28 cellular contexts compared by ENCODE assay signal in the genomic region with DNA sequence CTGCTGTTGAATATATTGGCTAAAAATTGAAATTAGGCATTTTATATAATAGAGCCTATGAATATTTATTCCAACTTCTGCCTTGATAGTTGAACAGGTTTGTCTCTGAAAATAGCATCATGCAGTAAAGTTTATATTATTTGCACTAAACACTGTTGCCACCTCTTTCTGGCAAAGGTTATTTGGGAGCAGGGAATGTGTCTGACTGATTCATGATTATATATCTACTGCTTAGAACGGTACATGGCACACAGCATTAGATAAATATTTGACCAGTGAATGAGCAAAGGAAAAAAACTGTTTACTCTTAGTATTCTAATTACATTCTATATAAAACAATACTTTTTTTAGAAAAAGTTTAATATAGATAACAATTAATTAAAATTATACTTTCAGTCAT.
"Had no signal": no experiment of that assay in that cellular context is flagged by ENCODE, and none has a peak within 500 bp of the region (broad histone marks: within the 10 kb centered on the region; RNA-seq: fewer than 3 reads in every experiment).

No MANE protein-coding gene starts in this region.

- DNase-seq: natural killer cell; occipital lobe; ovary; posterior cingulate gyrus; psoas muscle; right cardiac atrium; right lobe of liver; sigmoid colon; small intestine; stimulated activated CD4-positive, alpha-beta T cell treated with anti-CD3 and anti-CD28 coated beads, Interleukin-15, amount 100 ng/mL, for 24 hours; stimulated activated CD4-positive, alpha-beta T cell treated with anti-CD3 and anti-CD28 coated beads, Interleukin-2, amount 100 ng/mL, for 24 hours; stimulated activated CD4-positive, alpha-beta T cell treated with anti-CD3 and anti-CD28 coated beads, Interleukin-2, amount 100 ng/mL, for 48 hours; stimulated activated CD4-positive, alpha-beta T cell treated with anti-CD3 and anti-CD28 coated beads, Interleukin-4, amount 100 ng/mL, for 24 hours; stimulated activated naive B cell treated with anti-CD40 and anti-IgM and Interleukin-4, amounts not matched to agents 10 μg/mL and 1 μg/mL and 100 μg/mL, for 72 hours; stimulated activated naive CD4-positive, alpha-beta T cell treated with Interleukin-2 at 50 U/mL for 16 hours; stomach; thyroid gland; trophoblast cell; upper lobe of left lung; uterus had no signal

- FAIRE-seq: small intestine had no signal

- H3K36me3 ChIP-seq: neural progenitor cell, ovary, right lobe of liver, sigmoid colon, stomach, thoracic aorta, thyroid gland, tibial nerve, upper lobe of left lung, uterus had no signal

- H3K4me1 ChIP-seq: neural progenitor cell, parathyroid adenoma, psoas muscle, right lobe of liver, sigmoid colon, stomach, thyroid gland, tibial nerve, upper lobe of left lung, uterus had no signal

- H3K4me3 Mint-ChIP-seq: natural killer cell; nephron; neural progenitor cell; stimulated activated effector memory CD8-positive, alpha-beta T cell treated with anti-CD3 and anti-CD28 coated beads, Interleukin-12 subunit alpha, Interleukin-12 subunit beta, amount 100 ng/mL, for 72 hours; stimulated activated naive B cell treated with anti-CD40 and anti-IgM and Interleukin-4, amounts not matched to agents 10 μg/mL and 1 μg/mL and 100 μg/mL, for 72 hours; stimulated activated naive CD8-positive, alpha-beta T cell treated with anti-CD3 and anti-CD28 coated beads, Interleukin-15, Interleukin-2, amounts not matched to agents 100 ng/mL and 50 ng/mL, for 24 hours had no signal

- H3K9me3 ChIP-seq: ovary, right lobe of liver, sigmoid colon, thyroid gland, upper lobe of left lung, uterus had no signal

- H3K36me3 Mint-ChIP-seq: natural killer cell; neural progenitor cell; stimulated activated effector memory CD8-positive, alpha-beta T cell treated with anti-CD3 and anti-CD28 coated beads, Interleukin-12 subunit alpha, Interleukin-12 subunit beta, amount 100 ng/mL, for 72 hours; stimulated activated naive B cell treated with anti-CD40 and anti-IgM and Interleukin-4, amounts not matched to agents 10 μg/mL and 1 μg/mL and 100 μg/mL, for 72 hours had no signal

- H3K27ac ChIP-seq: neural progenitor cell, ovary, parathyroid adenoma, psoas muscle, right lobe of liver, sigmoid colon, stomach, thoracic aorta, thyroid gland, tibial nerve, upper lobe of left lung, uterus had no signal

- H3K27me3 Mint-ChIP-seq: progenitor cell of endocrine pancreas; stimulated activated naive B cell treated with anti-CD40 and anti-IgM and Interleukin-4, amounts not matched to agents 10 μg/mL and 1 μg/mL and 100 μg/mL, for 72 hours; stimulated activated naive CD8-positive, alpha-beta T cell treated with anti-CD3 and anti-CD28 coated beads, Interleukin-15, Interleukin-2, amounts not matched to agents 100 ng/mL and 50 ng/mL, for 24 hours had no signal

- H3K4me3 ChIP-seq: neural progenitor cell, ovary, psoas muscle, right lobe of liver, sigmoid colon, stomach, thoracic aorta, thyroid gland, tibial nerve, upper lobe of left lung, uterus had no signal

- H3K27me3 ChIP-seq: neural progenitor cell, ovary, right lobe of liver, sigmoid colon, stomach, thyroid gland, tibial nerve, upper lobe of left lung, uterus had no signal

- H3K27ac Mint-ChIP-seq: natural killer cell; nephron; neural progenitor cell; progenitor cell of endocrine pancreas; stimulated activated effector memory CD8-positive, alpha-beta T cell treated with anti-CD3 and anti-CD28 coated beads, Interleukin-12 subunit alpha, Interleukin-12 subunit beta, amount 100 ng/mL, for 72 hours; stimulated activated naive B cell treated with anti-CD40 and anti-IgM and Interleukin-4, amounts not matched to agents 10 μg/mL and 1 μg/mL and 100 μg/mL, for 72 hours; stimulated activated naive CD8-positive, alpha-beta T cell treated with anti-CD3 and anti-CD28 coated beads, Interleukin-15, Interleukin-2, amounts not matched to agents 100 ng/mL and 50 ng/mL, for 24 hours had no signal

- H3K4me1 Mint-ChIP-seq: natural killer cell; nephron; neural progenitor cell; stimulated activated effector memory CD8-positive, alpha-beta T cell treated with anti-CD3 and anti-CD28 coated beads, Interleukin-12 subunit alpha, Interleukin-12 subunit beta, amount 100 ng/mL, for 72 hours; stimulated activated naive B cell treated with anti-CD40 and anti-IgM and Interleukin-4, amounts not matched to agents 10 μg/mL and 1 μg/mL and 100 μg/mL, for 72 hours had no signal

- ATAC-seq: natural killer cell; psoas muscle; right cardiac atrium; right lobe of liver; stimulated activated effector memory CD8-positive, alpha-beta T cell treated with anti-CD3 and anti-CD28 coated beads, Interleukin-12 subunit alpha, Interleukin-12 subunit beta, amount 100 ng/mL, for 72 hours; stimulated activated naive B cell treated with anti-CD40 and anti-IgM and Interleukin-4, amounts not matched to agents 10 μg/mL and 1 μg/mL and 100 μg/mL, for 72 hours had no signal
